8 cellular contexts compared by ENCODE assay signal in genomic region chr2:199455533-199456382, GRCh38. TPM values are rescaled to one million over a fixed set of nuclear protein-coding genes. Genes with fewer than 3 reads are reported as not detected.
DNase-seq lines count a peak whose midpoint lies in the region; ATAC-seq and TF ChIP-seq lines count a peak whose summit lies in the region.

No MANE protein-coding gene starts in this region.

- TF ChIP-seq POLR2A in Peyer's patch (IDR thresholded peaks at IDR 0.05): peak; percentile 46 to 66

- peak; percentile 52 for DNase-seq in D341Med (ENCODE audit: low spot score)
- peak; percentile 75 for DNase-seq in HT1080 (ENCODE audit: low read depth)
- DNase-seq in Peyer's patch: peak in 2 of 3 donors; percentile 87 to 90
- peak; percentile 27 for DNase-seq in fibroblast of gingiva (ENCODE audit: low read depth)
- DNase-seq in renal cortical epithelial cell (ENCODE audit: low read depth): peak; percentile 74
- no peak for DNase-seq in central memory CD4-positive, alpha-beta T cell

- H3K4me1 ChIP-seq in Peyer's patch: peaks cover 0 to 26% (median 7%) of the 10 kb centered on the region in 4 donors

- peak overlapping the region in 3 of 4 donors; percentile 18 to 78 (median 56) for H3K27ac ChIP-seq in Peyer's patch

- H3K4me3 ChIP-seq in Peyer's patch: peak overlapping the region in 3 of 4 donors; percentile 59 to 91 (median 79)

- H3K27me3 ChIP-seq in Peyer's patch: peaks cover 0 to 12% of the 10 kb centered on the region in 2 donors

- no peaks in the 10 kb centered on the region for H3K36me3 ChIP-seq in Peyer's patch

- ATAC-seq in GM21515 (IDR thresholded peaks at IDR 0.05; ENCODE audit: unreplicated experiment) (no peak), HG02678 (IDR thresholded peaks at IDR 0.05; ENCODE audit: unreplicated experiment) (no peak)

- no peak for TF ChIP-seq CTCF in Peyer's patch (IDR thresholded peaks at IDR 0.05)

- H3K9me3 ChIP-seq in Peyer's patch: no peaks in the 10 kb centered on the region

RNA-seq across cellular contexts. Expression of gene SATB2, which starts 2.0 kb away (rescaled TPM):
- 9.2 and 14.5 TPM in 2 replicates for total RNA-seq in HT1080 (2014; rRNA removed; shearing (Covaris generic))
- 6.2 and 7.9 TPM in 2 replicates for polyA plus RNA-seq in HT1080 (2015; cell fraction: cytosol; rRNA removed)
- 11.9 and 16.3 TPM in 2 replicates for polyA plus RNA-seq in HT1080 (2015; cell fraction: nucleus; rRNA removed)
- total RNA-seq in Peyer's patch: 100 to 1,000 TPM in 1 of 4 donors, 10 to 100 TPM in 3; 62.0 to 104 (median 91.1) TPM
- 2.3 and 5.6 TPM in 2 replicates for total RNA-seq in renal cortical epithelial cell
